Comparison of ENCODE assay signal across 11 cellular contexts in genomic region chr4:124710253-124710849, GRCh38. TPM values are rescaled to one million over a fixed set of nuclear protein-coding genes. Genes with fewer than 3 reads are reported as not detected.
A peak's percentile ranks its signal among the peaks of the same experiment; 100 is the strongest.
DNase-seq lines count a peak whose midpoint lies in the region; ATAC-seq and TF ChIP-seq lines count a peak whose summit lies in the region.
"Had no signal": no experiment of that assay in that cellular context is flagged by ENCODE, and none has a peak within 500 bp of the region (broad histone marks: within the 10 kb centered on the region; RNA-seq: fewer than 3 reads in every experiment).

No MANE protein-coding gene starts in this region.

- peaks cover 23% of the 10 kb centered on the region for H3K36me3 Mint-ChIP-seq in neural progenitor cell
- H3K36me3 Mint-ChIP-seq in activated CD4-positive, alpha-beta memory T cell treated with anti-CD3 and anti-CD28 coated beads, Interleukin-2, amount 10 ng/mL, durations not matched to agents 7 days and 5 days (ENCODE audit: low read depth), result peaks cover 2% of the 10 kb centered on the region
- H3K36me3 Mint-ChIP-seq: naive thymus-derived CD8-positive, alpha-beta T cell; stimulated activated naive B cell treated with anti-CD40 and anti-IgM and Interleukin-4, amounts not matched to agents 10 μg/mL and 1 μg/mL and 100 μg/mL, for 72 hours had no signal

- H2AFZ ChIP-seq in neural progenitor cell (replicated peaks), result no peak overlapping the region

- peaks cover 69% of the 10 kb centered on the region for H3K79me2 ChIP-seq in neural progenitor cell (ENCODE audit: low read depth)

- H3K27ac Mint-ChIP-seq in neural progenitor cell, result no peak overlapping the region
- no peak overlapping the region for H3K27ac Mint-ChIP-seq in activated CD4-positive, alpha-beta memory T cell treated with anti-CD3 and anti-CD28 coated beads, Interleukin-2, amount 10 ng/mL, durations not matched to agents 7 days and 5 days
- H3K27ac Mint-ChIP-seq: naive thymus-derived CD8-positive, alpha-beta T cell; stimulated activated naive B cell treated with anti-CD40 and anti-IgM and Interleukin-4, amounts not matched to agents 10 μg/mL and 1 μg/mL and 100 μg/mL, for 72 hours had no signal

- peak overlapping the region; percentile 85 to 95 (median 92) for H3K4me2 ChIP-seq in BLaER1 treated with 17β-estradiol and CSF1 and Interleukin-3, amounts not matched to agents 10 nM and 100 nM
- peak overlapping the region; percentile 91 for H3K4me2 ChIP-seq in neural progenitor cell

- H3K27me3 Mint-ChIP-seq in neural progenitor cell (ENCODE audit: insufficient read depth, low read depth), result no peaks in the 10 kb centered on the region
- peaks cover 16% of the 10 kb centered on the region for H3K27me3 Mint-ChIP-seq in activated CD4-positive, alpha-beta memory T cell treated with anti-CD3 and anti-CD28 coated beads, Interleukin-2, amount 10 ng/mL, durations not matched to agents 7 days and 5 days
- H3K27me3 Mint-ChIP-seq: stimulated activated naive B cell treated with anti-CD40 and anti-IgM and Interleukin-4, amounts not matched to agents 10 μg/mL and 1 μg/mL and 100 μg/mL, for 72 hours had no signal

- no peak for TF ChIP-seq CTCF in NB4 (IDR thresholded peaks at IDR 0.05; ENCODE audit: low read depth, low read length)
- TF ChIP-seq CTCF in neural progenitor cell (IDR thresholded peaks at IDR 0.05), result no peak

- peaks cover 35 to 52% (median 43%) of the 10 kb centered on the region in 10 experiments for H3K4me1 ChIP-seq in BLaER1 treated with 17β-estradiol and CSF1 and Interleukin-3, amounts not matched to agents 10 nM and 100 nM
- H3K4me1 ChIP-seq in endocrine pancreas (ENCODE audit: control insufficient read depth, insufficient read depth, low read length) (peaks cover 19% of the 10 kb centered on the region), neural progenitor cell (peaks cover 40% of the 10 kb centered on the region)

- H3K9ac ChIP-seq in BLaER1 treated with 17β-estradiol and CSF1 and Interleukin-3, amounts not matched to agents 10 nM and 100 nM, result peak overlapping the region; percentile 89 to 99 (median 97); a peak in 21 of 22 replicates
- H3K9ac ChIP-seq in endocrine pancreas (ENCODE audit: control insufficient read depth, insufficient read depth, low read length), result no peak overlapping the region
- H3K9ac ChIP-seq in neural progenitor cell, result peak overlapping the region; percentile 61

- no peak for TF ChIP-seq POLR2A in NB4 (IDR thresholded peaks at IDR 0.05; ENCODE audit: extremely low read depth, insufficient read length)

- peaks cover 14% of the 10 kb centered on the region for H3K4me1 Mint-ChIP-seq in neural progenitor cell
- H3K4me1 Mint-ChIP-seq in activated CD4-positive, alpha-beta memory T cell treated with anti-CD3 and anti-CD28 coated beads, Interleukin-2, amount 10 ng/mL, durations not matched to agents 7 days and 5 days, result peaks cover 6% of the 10 kb centered on the region

- H3K4me3 ChIP-seq in BLaER1 treated with 17β-estradiol and CSF1 and Interleukin-3, amounts not matched to agents 10 nM and 100 nM, result peak overlapping the region; percentile 79 to 97 (median 90)
- H3K4me3 ChIP-seq in NB4 (ENCODE audit: low read depth, low read length), result peak overlapping the region; percentile 71
- H3K4me3 ChIP-seq in endocrine pancreas (ENCODE audit: control insufficient read depth, insufficient read depth, low read length), result peak overlapping the region; percentile 85
- peak overlapping the region; percentile 59 for H3K4me3 ChIP-seq in neural progenitor cell

- CTCF ChIA-PET in activated CD4-positive, alpha-beta memory T cell treated with anti-CD3 and anti-CD28 coated beads, Interleukin-2, amount 10 ng/mL, durations not matched to agents 7 days and 5 days (lab: Charles Lee), result no interaction called here

- H3K36me3 ChIP-seq in BLaER1 treated with 17β-estradiol and CSF1 and Interleukin-3, amounts not matched to agents 10 nM and 100 nM, result peaks cover 0 to 38% (median 20%) of the 10 kb centered on the region in 11 experiments; a peak in 19 of 22 replicates
- H3K36me3 ChIP-seq in endocrine pancreas (ENCODE audit: control insufficient read depth, insufficient read depth, low read length) (no peaks in the 10 kb centered on the region), neural progenitor cell (peaks cover 5% of the 10 kb centered on the region)

- peaks cover 0 to 3% (median 0%) of the 10 kb centered on the region in 11 experiments; a peak in 5 of 22 replicates for H3K9me3 ChIP-seq in BLaER1 treated with 17β-estradiol and CSF1 and Interleukin-3, amounts not matched to agents 10 nM and 100 nM (replicated peaks in 1 of 11)
- H3K9me3 ChIP-seq in endocrine pancreas (ENCODE audit: control insufficient read depth, low read length) (no peaks in the 10 kb centered on the region), neural progenitor cell (ENCODE audit: low read depth) (no peaks in the 10 kb centered on the region)

- POLR2A ChIA-PET in activated CD4-positive, alpha-beta memory T cell treated with anti-CD3 and anti-CD28 coated beads, Interleukin-2, amount 10 ng/mL, durations not matched to agents 7 days and 5 days (lab: Charles Lee), result no interaction called here

- H3F3A ChIP-seq in neural progenitor cell (ENCODE audit: low read depth), result peaks cover 24% of the 10 kb centered on the region

- peaks cover 2% of the 10 kb centered on the region for H3K9me3 Mint-ChIP-seq in neural progenitor cell
- H3K9me3 Mint-ChIP-seq in activated CD4-positive, alpha-beta memory T cell treated with anti-CD3 and anti-CD28 coated beads, Interleukin-2, amount 10 ng/mL, durations not matched to agents 7 days and 5 days, result no peaks in the 10 kb centered on the region
- H3K9me3 Mint-ChIP-seq: naive thymus-derived CD8-positive, alpha-beta T cell; stimulated activated naive B cell treated with anti-CD40 and anti-IgM and Interleukin-4, amounts not matched to agents 10 μg/mL and 1 μg/mL and 100 μg/mL, for 72 hours had no signal

- H3K4me3 Mint-ChIP-seq in neural progenitor cell, result no peak overlapping the region
- no peak overlapping the region for H3K4me3 Mint-ChIP-seq in activated CD4-positive, alpha-beta memory T cell treated with anti-CD3 and anti-CD28 coated beads, Interleukin-2, amount 10 ng/mL, durations not matched to agents 7 days and 5 days
- H3K4me3 Mint-ChIP-seq: naive thymus-derived CD8-positive, alpha-beta T cell; stimulated activated naive B cell treated with anti-CD40 and anti-IgM and Interleukin-4, amounts not matched to agents 10 μg/mL and 1 μg/mL and 100 μg/mL, for 72 hours had no signal

- peak overlapping the region in 9 of 11 experiments; percentile 10 to 100 (median 93); a peak in 16 of 22 replicates for H3K27ac ChIP-seq in BLaER1 treated with 17β-estradiol and CSF1 and Interleukin-3, amounts not matched to agents 10 nM and 100 nM
- H3K27ac ChIP-seq in neural progenitor cell, result no peak overlapping the region
- H3K27ac ChIP-seq: WERI-Rb-1 had no signal

- H4K20me1 ChIP-seq in BLaER1 treated with 17β-estradiol and CSF1 and Interleukin-3, amounts not matched to agents 10 nM and 100 nM, result peaks cover 14 to 57% (median 40%) of the 10 kb centered on the region in 11 experiments; a peak in 20 of 22 replicates
- peaks cover 47% of the 10 kb centered on the region for H4K20me1 ChIP-seq in neural progenitor cell (ENCODE audit: low read depth)

- H3K27me3 ChIP-seq in BLaER1 treated with 17β-estradiol and CSF1 and Interleukin-3, amounts not matched to agents 10 nM and 100 nM, result no peaks in the 10 kb centered on the region
- H3K27me3 ChIP-seq in endocrine pancreas (ENCODE audit: control insufficient read depth, insufficient read depth, low read length) (no peaks in the 10 kb centered on the region), neural progenitor cell (no peaks in the 10 kb centered on the region)

- ATAC-seq in HG02884 (IDR thresholded peaks at IDR 0.05; ENCODE audit: unreplicated experiment) (no peak), GM18873 (IDR thresholded peaks at IDR 0.05; ENCODE audit: low FRiP score, unreplicated experiment) (no peak)
- ATAC-seq: naive thymus-derived CD8-positive, alpha-beta T cell; stimulated activated naive B cell treated with anti-CD40 and anti-IgM and Interleukin-4, amounts not matched to agents 10 μg/mL and 1 μg/mL and 100 μg/mL, for 72 hours had no signal

- DNase-seq in NB4 (ENCODE audit: low read depth) (peak; percentile 6), neural progenitor cell (ENCODE audit: low spot score) (peak; percentile 1), NCI-H2196 treated with DMSO at 0.1 percent for 48 hours (lab: John Stamatoyannopoulos, UW; ENCODE audit: unreplicated experiment) (no peak)
- no peak for DNase-seq in activated CD4-positive, alpha-beta memory T cell treated with anti-CD3 and anti-CD28 coated beads, Interleukin-2, amount 10 ng/mL, durations not matched to agents 7 days and 5 days
- DNase-seq: stimulated activated naive B cell treated with anti-CD40 and anti-IgM and Interleukin-4, amounts not matched to agents 10 μg/mL and 1 μg/mL and 100 μg/mL, for 72 hours had no signal

RNA-seq across cellular contexts. Expression of gene ANKRD50, which starts 2.2 kb away (rescaled TPM):
- total RNA-seq in neural progenitor cell (ENCODE audit: low replicate concordance), result 33.8 and 47.5 TPM in 2 replicates
- total RNA-seq in activated CD4-positive, alpha-beta memory T cell treated with anti-CD3 and anti-CD28 coated beads, Interleukin-2, amount 10 ng/mL, durations not matched to agents 7 days and 5 days, result under 1 TPM; 0.18 to 0.25 TPM

Comparison
In these comparisons a context has a peak if more than half of its experiments do, and no peak if none do; other contexts are left out.
1. DNase-seq: peak in NB4 (single experiment) and neural progenitor cell (single experiment); none in NCI-H2196 treated with DMSO at 0.1 percent for 48 hours (single experiment) and activated CD4-positive, alpha-beta memory T cell treated with anti-CD3 and anti-CD28 coated beads, Interleukin-2, amount 10 ng/mL, durations not matched to agents 7 days and 5 days (single experiment).
2. RNA of gene ANKRD50, which starts 2.2 kb away (total RNA-seq): 33.8 to 47.5 TPM in neural progenitor cell; 0.18 to 0.25 TPM in activated CD4-positive, alpha-beta memory T cell treated with anti-CD3 and anti-CD28 coated beads, Interleukin-2, amount 10 ng/mL, durations not matched to agents 7 days and 5 days; every median in the first group is over 10 times any median in the second.
3. Peak in every context shown above with its lines, with median percentiles within 50 percentile points of each other: H3K4me3 ChIP-seq.